1 cellular context compared by ENCODE assay signal in the genomic region with DNA sequence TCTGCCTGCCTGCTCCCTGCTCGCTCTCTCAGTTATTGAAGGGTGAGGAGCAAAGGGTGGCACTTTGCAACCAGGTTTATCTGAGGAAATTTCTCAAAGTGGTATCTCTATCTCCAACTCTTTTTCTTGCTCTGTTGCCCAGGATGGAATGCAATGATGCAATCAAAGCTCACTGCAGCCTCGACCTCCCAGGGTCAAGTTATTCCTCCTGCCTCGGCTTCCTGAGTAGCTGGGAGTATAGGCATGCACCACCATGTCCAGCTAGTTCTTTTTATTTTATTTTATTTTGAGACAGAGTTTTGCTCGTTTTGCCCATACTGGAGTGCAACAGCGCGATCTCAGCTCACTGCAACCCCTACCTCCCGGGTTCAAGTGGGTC.
TF ChIP-seq lines count a peak whose summit lies in the region.

No MANE protein-coding gene starts in this region.

TF ChIP-seq in H1, 55 proteins besides CTCF, POLR2A, EP300 and RAD21:
- peak; percentile 74; the same call in 1 of the 2 replicates for TF ChIP-seq CEBPB (IDR thresholded peaks at IDR 0.05; ENCODE audit: low read depth, low read length)
- no peak for TF ChIP-seq ZNF274 (IDR thresholded peaks at IDR 0.05; ENCODE audit: borderline replicate concordance, extremely low read depth, low read length)
